11 cellular contexts compared by ENCODE assay signal in the genomic region with DNA sequence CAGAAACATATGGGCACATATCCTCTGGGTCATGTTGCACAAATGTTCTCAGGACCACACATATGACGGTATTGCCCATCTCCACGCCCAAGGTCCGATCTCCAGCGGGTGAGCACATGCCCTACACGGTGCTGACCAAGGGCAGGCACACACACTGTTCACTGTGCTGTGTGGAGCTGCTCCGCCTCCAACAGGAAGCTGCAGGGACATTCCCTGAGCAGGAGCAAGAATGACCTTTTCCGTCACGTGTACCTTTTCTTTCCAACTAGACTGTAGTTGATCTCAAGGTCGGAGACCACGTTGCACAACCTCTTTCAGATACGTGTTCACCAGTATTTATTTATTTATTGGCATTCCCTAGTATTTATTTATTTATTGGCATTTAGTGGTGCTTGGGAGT. TPM values are rescaled to one million over a fixed set of nuclear protein-coding genes. Genes with fewer than 3 reads are reported as not detected.
DNase-seq lines count a peak whose midpoint lies in the region; ATAC-seq, FAIRE-seq and TF ChIP-seq lines count a peak whose summit lies in the region.
"Had no signal": no experiment of that assay in that cellular context is flagged by ENCODE, and none has a peak within 500 bp of the region (broad histone marks: within the 10 kb centered on the region; RNA-seq: fewer than 3 reads in every experiment).

No MANE protein-coding gene starts in this region.

- no peaks in the 10 kb centered on the region for H3K79me1 ChIP-seq in H1 (ENCODE audit: low read depth, low read length)

- H4K5ac ChIP-seq in H1 (ENCODE audit: insufficient read length, low read depth, low read length), result no peak overlapping the region

- TF ChIP-seq RAD21 in H1 (IDR thresholded peaks at IDR 0.05 in 1 of 2, conservative IDR thresholded peaks at IDR 0.05 in 1 of 2; ENCODE audit: low read depth in 2 of 2, low read length in 2 of 2), result peak; percentile 13 to 28; a peak in 2 of 4 replicates

- H3K9me3 ChIP-seq in H1 (ENCODE audit: insufficient read depth in 2 of 2, low read depth in 1 of 2, low read length in 1 of 2), result no peaks in the 10 kb centered on the region
- H3K9me3 ChIP-seq in right lobe of liver, result no peaks in the 10 kb centered on the region
- H3K9me3 ChIP-seq in subcutaneous abdominal adipose tissue (ENCODE audit: control insufficient read depth in 5 of 5, low read length in 5 of 5), result no peaks in the 10 kb centered on the region
- H3K9me3 ChIP-seq in WERI-Rb-1 (ENCODE audit: severe bottlenecking), result no peaks in the 10 kb centered on the region

- H2BK15ac ChIP-seq in H1 (ENCODE audit: low read length), result no peak overlapping the region

- no peak overlapping the region for H2BK20ac ChIP-seq in H1 (ENCODE audit: low read length)

- H3K9me3 Mint-ChIP-seq in WTC11, result peaks cover 17% of the 10 kb centered on the region
- H3K9me3 Mint-ChIP-seq: CD4-positive, alpha-beta T cell had no signal

- no peaks in the 10 kb centered on the region for H3K4me1 ChIP-seq in H1 (replicated peaks in 1 of 4; ENCODE audit: control insufficient read depth in 3 of 4, insufficient read depth in 4 of 4, low read length in 3 of 4)
- peaks cover 0 to 4% (median 0%) of the 10 kb centered on the region in 4 donors for H3K4me1 ChIP-seq in right lobe of liver
- H3K4me1 ChIP-seq in subcutaneous abdominal adipose tissue (ENCODE audit: control insufficient read depth in 5 of 5, insufficient read depth in 5 of 5, low read length in 5 of 5), result peaks cover 0 to 28% (median 14%) of the 10 kb centered on the region in 5 donors

- H2AK5ac ChIP-seq in H1 (ENCODE audit: low read depth, low read length), result no peak overlapping the region

- H3K79me2 ChIP-seq in H1 (ENCODE audit: control insufficient read depth in 1 of 2, insufficient read depth in 2 of 2, low read length in 2 of 2), result no peaks in the 10 kb centered on the region

- no peaks in the 10 kb centered on the region for H4K20me1 ChIP-seq in H1 (replicated peaks in 1 of 2; ENCODE audit: control insufficient read depth in 1 of 2, insufficient read depth in 2 of 2, low read length in 2 of 2)

- ATAC-seq in WTC11 (peak; percentile 56; the same call in 1 of the 2 replicates), right lobe of liver (peak; percentile 97 to 99 (median 98)), SK-N-SH treated with all-trans-retinoic acid at 6 μM for 48 hours (no peak)

- H3K4me3 Mint-ChIP-seq in WTC11, result no peak overlapping the region
- H3K4me3 Mint-ChIP-seq: CD4-positive, alpha-beta T cell had no signal

- no peak overlapping the region for H2BK5ac ChIP-seq in H1 (ENCODE audit: low read depth, low read length)

- WGBS in H1 (ENCODE audit: extremely low coverage in 1 of 2, insufficient coverage in 1 of 2, insufficient read length in 1 of 2, insufficient replicate concordance in 2 of 2, low coverage in 1 of 2, low lambda C conversion rate in 2 of 2, missing lambda C conversion rate in 1 of 2), 2 experiments, result 91% methylated on average over 11 of the region's 11 CpGs; no CpG with 5 or more reads in 1 of the 2 experiments
- 15% methylated on average over 5 of the region's 11 CpGs for WGBS in right lobe of liver (ENCODE audit: insufficient coverage, low coverage, low lambda C conversion rate, missing lambda C conversion rate)

- no peak overlapping the region for H4K91ac ChIP-seq in H1 (replicated peaks; ENCODE audit: insufficient read length, low read length)

- H3K9ac ChIP-seq in H1 (replicated peaks in 1 of 4; ENCODE audit: extremely low read depth in 1 of 4, low read depth in 3 of 4, low read length in 3 of 4) (no peak overlapping the region), subcutaneous abdominal adipose tissue (ENCODE audit: low read length in 5 of 5) (peak overlapping the region in 1 of 5 donors; percentile 54)

- H3K4me1 Mint-ChIP-seq in WTC11, result peaks cover 3% of the 10 kb centered on the region; the same call in 1 of the 2 replicates

- no peak overlapping the region for H2AFZ ChIP-seq in H1 (ENCODE audit: low read length)

- CTCF ChIA-PET in WTC11 (lab: Charles Lee), result no interaction called here
- CTCF ChIA-PET in H1 (lab: Charles Lee; ENCODE audit: partially characterized antibody), result interaction anchor here (1.7 kb wide), 1 partner anchor 17 kb away, joined by 4 read pairs; no protein-coding TSS in a partner anchor

- intact Hi-C loops in right lobe of liver (cut with DNase I), result no loop called here

- H3K27ac ChIP-seq in H1 (ENCODE audit: low read depth, low read length), result no peak overlapping the region
- peak overlapping the region in 1 of 3 donors; percentile 55 for H3K27ac ChIP-seq in right lobe of liver
- H3K27ac ChIP-seq in subcutaneous abdominal adipose tissue (ENCODE audit: low read depth, low read length), result peak overlapping the region; percentile 38
- H3K27ac ChIP-seq in WERI-Rb-1, result no peak overlapping the region

- no peak overlapping the region for H2BK12ac ChIP-seq in H1 (ENCODE audit: low read depth, low read length)

- peaks cover 12% of the 10 kb centered on the region; the same call in 1 of the 2 replicates for H3K36me3 Mint-ChIP-seq in WTC11

- H3K4ac ChIP-seq in H1 (replicated peaks; ENCODE audit: insufficient read length, low read depth, low read length), result no peak overlapping the region

- no peak overlapping the region for H3K27ac Mint-ChIP-seq in WTC11
- H3K27ac Mint-ChIP-seq: CD4-positive, alpha-beta T cell had no signal

- FAIRE-seq in H1 (lab: Jason Lieb, UNC) (no peak), GM12892 (lab: Jason Lieb, UNC) (no peak)
- FAIRE-seq: endometrium had no signal

- H3K18ac ChIP-seq in H1 (ENCODE audit: extremely low read depth, low read length), result no peak overlapping the region

- H4K8ac ChIP-seq in H1 (ENCODE audit: extremely low read depth, insufficient read depth, low read length), result no peak overlapping the region

- H3K27me3 ChIP-seq in H1 (replicated peaks in 1 of 4; ENCODE audit: control insufficient read depth in 3 of 4, extremely low read depth in 1 of 4, insufficient read depth in 3 of 4, low read length in 3 of 4) (no peaks in the 10 kb centered on the region), right lobe of liver (no peaks in the 10 kb centered on the region), subcutaneous abdominal adipose tissue (ENCODE audit: control insufficient read depth in 5 of 5, insufficient read depth in 4 of 5, low read length in 5 of 5) (peaks cover 0 to 3% (median 0%) of the 10 kb centered on the region in 5 donors), WERI-Rb-1 (ENCODE audit: insufficient read depth, low read depth, severe bottlenecking) (no peaks in the 10 kb centered on the region)

- no peaks in the 10 kb centered on the region for H3K23me2 ChIP-seq in H1 (ENCODE audit: low read depth, low read length)

- TF ChIP-seq CTCF in WTC11 (IDR thresholded peaks at IDR 0.05) (no peak), H1 (IDR thresholded peaks at IDR 0.05; ENCODE audit: control extremely low read depth in 1 of 3, insufficient read depth in 1 of 3, low read depth in 1 of 3, low read length in 3 of 3) (no peak), right lobe of liver (IDR thresholded peaks at IDR 0.05) (peak in 1 of 4 donors; percentile 18), WERI-Rb-1 (IDR thresholded peaks at IDR 0.05; ENCODE audit: low read depth, low read length) (no peak)

- H2BK120ac ChIP-seq in H1 (replicated peaks; ENCODE audit: low read depth, low read length), result no peak overlapping the region

- no peak for TF ChIP-seq EP300 in H1 (IDR thresholded peaks at IDR 0.05; ENCODE audit: borderline replicate concordance in 1 of 2, low read depth in 2 of 2, low read length in 2 of 2)

- no peak overlapping the region for H3K14ac ChIP-seq in H1 (ENCODE audit: insufficient read length)

- POLR2A ChIA-PET in WTC11 (lab: Charles Lee), result no interaction called here
- POLR2A ChIA-PET in H1 (lab: Charles Lee; ENCODE audit: partially characterized antibody), result no interaction called here

- no peaks in the 10 kb centered on the region for H3K27me3 Mint-ChIP-seq in WTC11 (ENCODE audit: low read depth)

- no peaks in the 10 kb centered on the region; a peak in 1 of 8 replicates for H3K36me3 ChIP-seq in H1 (ENCODE audit: control insufficient read depth in 2 of 4, insufficient read depth in 4 of 4, low read length in 3 of 4)
- no peaks in the 10 kb centered on the region for H3K36me3 ChIP-seq in right lobe of liver
- no peaks in the 10 kb centered on the region for H3K36me3 ChIP-seq in subcutaneous abdominal adipose tissue (ENCODE audit: control insufficient read depth in 5 of 5, insufficient read depth in 5 of 5, low read length in 5 of 5)
- no peaks in the 10 kb centered on the region for H3K36me3 ChIP-seq in WERI-Rb-1

- no peak overlapping the region for H3K4me2 ChIP-seq in H1 (ENCODE audit: insufficient read depth in 1 of 2, low read depth in 2 of 2, low read length in 2 of 2)

- TF ChIP-seq POLR2A in H1 (IDR thresholded peaks at IDR 0.05; ENCODE audit: control extremely low read depth in 1 of 2, low read depth in 2 of 2, low read length in 2 of 2), result no peak
- TF ChIP-seq POLR2A in right lobe of liver (IDR thresholded peaks at IDR 0.05), result peak; percentile 33
- TF ChIP-seq POLR2A in GM12892 (IDR thresholded peaks at IDR 0.05; ENCODE audit: low read depth, low read length), result no peak

- H3K23ac ChIP-seq in H1 (ENCODE audit: insufficient read length), result no peak overlapping the region

- H3K56ac ChIP-seq in H1 (replicated peaks; ENCODE audit: insufficient read length, low read depth, low read length), result no peak overlapping the region

- DNase-seq in WTC11 (ENCODE audit: low spot score) (no peak), H1 (ENCODE audit: low read depth in 1 of 2, low spot score in 2 of 2) (no peak), right lobe of liver (peak; percentile 84 to 89 (median 86)), GM12892 (ENCODE audit: insufficient read length) (no peak), WERI-Rb-1 (no peak)
- DNase-seq: CD4-positive, alpha-beta T cell; midbrain; NCI-H2171 had no signal

- H3K4me3 ChIP-seq in H1 (ENCODE audit: extremely low read depth in 1 of 4, insufficient read depth in 2 of 4, low read depth in 3 of 4, low read length in 4 of 4) (no peak overlapping the region), right lobe of liver (no peak overlapping the region), subcutaneous abdominal adipose tissue (ENCODE audit: low read depth in 1 of 5, low read length in 5 of 5) (peak overlapping the region in 1 of 5 donors; percentile 13), WERI-Rb-1 (ENCODE audit: low read depth, low read length) (no peak overlapping the region)

RNA-seq across cellular contexts. Expression of a gene that starts 41.7 kb away (rescaled TPM):
- total RNA-seq in WTC11 (2021) (6.8 to 7.7 TPM (median 7.3 TPM) in 3 replicates), right lobe of liver (10 to 100 TPM in 2 of 6 experiments, 1 to 10 TPM in 2, under 1 TPM in 2; 0.27 to 12.5 (median 5.5) TPM)
- total RNA-seq in H1 (2021; fragmentation: NEBNext Ultra II Directional; extraction: Animal tissue kit (Norgen Biotek cat#: 25700)), result 8.0 and 9.7 TPM in 2 replicates
- 1.7 and 2.4 TPM in 2 replicates for polyA plus RNA-seq in H1 (2011; rRNA removed)
- 2.9 TPM for polyA plus RNA-seq in H1 (2011; cell fraction: cytosol; rRNA removed)
- polyA plus RNA-seq in H1 (2011; cell fraction: nucleus; rRNA removed), result 1.7 TPM
- polyA plus RNA-seq in H1 (2012, experiment 1 of 2), result 2.8 to 6.5 TPM (median 4.6 TPM) in 4 replicates
- polyA plus RNA-seq in H1 (2012, experiment 2 of 2), result 0.29 TPM
- 5.3 TPM for polyA plus RNA-seq in H1 (2013, experiment 1 of 2)
- 6.0 TPM for polyA plus RNA-seq in H1 (2013, experiment 2 of 2)
- polyA minus RNA-seq in H1 (2011; rRNA and poly(A)+ RNA removed), result 6.2 and 9.8 TPM in 2 replicates
- polyA minus RNA-seq in H1 (2011; cell fraction: cytosol; rRNA and poly(A)+ RNA removed), result 4.0 TPM
- polyA minus RNA-seq in H1 (2011; cell fraction: nucleus; rRNA and poly(A)+ RNA removed), result 13.1 TPM
- polyA plus RNA-seq in GM12892 (2012; ENCODE audit: missing spikeins), result 0.17 TPM

RNA-seq across cellular contexts. Expression of a gene that starts 48.9 kb away (rescaled TPM):
- total RNA-seq in WTC11 (2021), result 0.39 to 0.53 TPM (median 0.44 TPM) in 3 replicates
- total RNA-seq in H1 (2021; fragmentation: NEBNext Ultra II Directional; extraction: Animal tissue kit (Norgen Biotek cat#: 25700)), result 0.20 TPM in 1 of 2 replicates, not detected in the other
- 0.17 and 0.20 TPM in 2 replicates for polyA plus RNA-seq in H1 (2011; rRNA removed)
- polyA plus RNA-seq in H1 (2011; cell fraction: cytosol; rRNA removed), result 0.19 TPM
- 0.34 TPM for polyA plus RNA-seq in H1 (2011; cell fraction: nucleus; rRNA removed)
- 0.23 to 0.32 TPM (median 0.24 TPM) in 3 of 4 replicates, not detected in the other for polyA plus RNA-seq in H1 (2012, experiment 1 of 2)
- polyA plus RNA-seq in H1 (2012, experiment 2 of 2), result 0.22 TPM
- 0.85 TPM for polyA plus RNA-seq in H1 (2013, experiment 1 of 2)
- polyA plus RNA-seq in H1 (2013, experiment 2 of 2), result 0.94 TPM
- polyA minus RNA-seq in H1 (2011; rRNA and poly(A)+ RNA removed), result 0.66 TPM in 1 of 2 replicates, not detected in the other
- not detected for polyA minus RNA-seq in H1 (2011; cell fraction: cytosol; rRNA and poly(A)+ RNA removed)
- polyA minus RNA-seq in H1 (2011; cell fraction: nucleus; rRNA and poly(A)+ RNA removed), result not detected
- total RNA-seq in right lobe of liver, result under 1 TPM in 4 of 6 experiments, not detected in 2; 0.13 to 0.56 (median 0.37) TPM
- polyA plus RNA-seq in GM12892 (2012; ENCODE audit: missing spikeins), result 43.1 TPM

Comparison
In these comparisons a context has a peak if more than half of its experiments do, and no peak if none do; other contexts are left out.
1. DNase-seq: peak in right lobe of liver (3 of 3); none in WTC11 (single experiment), H1 (0 of 2), GM12892 (single experiment) and WERI-Rb-1 (single experiment).